8 cellular contexts compared by ENCODE assay signal in genomic region chr7:154744226-154744860, GRCh38.
DNase-seq lines count a peak whose midpoint lies in the region; ATAC-seq, FAIRE-seq and TF ChIP-seq lines count a peak whose summit lies in the region.

No MANE protein-coding gene starts in this region.

- H3K36me3 Mint-ChIP-seq in astrocyte (ENCODE audit: low read depth, unreplicated experiment): no peaks in the 10 kb centered on the region

- H3K9me3 Mint-ChIP-seq in astrocyte (ENCODE audit: unreplicated experiment): no peaks in the 10 kb centered on the region

- no peaks in the 10 kb centered on the region for H3K36me3 ChIP-seq in BJ (ENCODE audit: control insufficient read depth, insufficient read depth, low read length)
- H3K36me3 ChIP-seq in astrocyte (ENCODE audit: insufficient read depth, low read length): no peaks in the 10 kb centered on the region
- H3K36me3 ChIP-seq in upper lobe of right lung: no peaks in the 10 kb centered on the region

- no peaks in the 10 kb centered on the region for H3K79me2 ChIP-seq in astrocyte (ENCODE audit: insufficient read depth, low read length)

- H3K9ac ChIP-seq in astrocyte (ENCODE audit: low read length): no peak overlapping the region

- no peak overlapping the region for H3K4me3 ChIP-seq in BJ (ENCODE audit: low read depth, low read length)
- H3K4me3 ChIP-seq in astrocyte (ENCODE audit: insufficient read depth, low read depth, low read length): no peak overlapping the region
- H3K4me3 ChIP-seq in upper lobe of right lung: no peak overlapping the region

- peak; percentile 28; the same call in 1 of the 2 replicates for TF ChIP-seq CTCF in BJ (IDR thresholded peaks at IDR 0.05; ENCODE audit: insufficient read depth, low read depth, low read length)
- TF ChIP-seq CTCF in astrocyte (IDR thresholded peaks at IDR 0.05; ENCODE audit: insufficient read depth, low read depth, low read length): peak; percentile 65
- peak; percentile 67 for TF ChIP-seq CTCF in upper lobe of right lung (IDR thresholded peaks at IDR 0.05)

- peaks cover 11% of the 10 kb centered on the region for H3K4me1 Mint-ChIP-seq in astrocyte (ENCODE audit: low read depth, unreplicated experiment)

- DNase-seq in BJ (ENCODE audit: low read depth) (no peak), NCI-H1105 (lab: John Stamatoyannopoulos, UW) (peak; percentile 30), astrocyte (ENCODE audit: low read depth) (no peak), left lobe of liver (ENCODE audit: low spot score) (no peak), upper lobe of right lung (peak; percentile 73), NCI-H510A (lab: John Stamatoyannopoulos, UW) (no peak)

- no peaks in the 10 kb centered on the region for H3K27me3 ChIP-seq in BJ (ENCODE audit: control insufficient read depth, insufficient read depth, low read length)
- no peaks in the 10 kb centered on the region for H3K27me3 ChIP-seq in astrocyte (ENCODE audit: insufficient read depth, low read length)
- H3K27me3 ChIP-seq in upper lobe of right lung: no peaks in the 10 kb centered on the region

- intact Hi-C loops in upper lobe of right lung (cut with DNase I): no loop called here

- FAIRE-seq in astrocyte (lab: Jason Lieb, UNC): no peak

- no peaks in the 10 kb centered on the region for H3K9me3 ChIP-seq in astrocyte (ENCODE audit: insufficient read depth, low read depth, low read length)
- H3K9me3 ChIP-seq in upper lobe of right lung: no peaks in the 10 kb centered on the region

- no peak overlapping the region for H3K4me3 Mint-ChIP-seq in astrocyte (ENCODE audit: unreplicated experiment)

- peak; percentile 82 for ATAC-seq in GM18868 (IDR thresholded peaks at IDR 0.05; ENCODE audit: unreplicated experiment)
- ATAC-seq in left lobe of liver: peak; percentile 71
- ATAC-seq in upper lobe of right lung: peak; percentile 57
- ATAC-seq in GM19467 (IDR thresholded peaks at IDR 0.05; ENCODE audit: unreplicated experiment): no peak

- peaks cover 3% of the 10 kb centered on the region for H3K4me1 ChIP-seq in astrocyte (ENCODE audit: insufficient read depth, low read length)
- H3K4me1 ChIP-seq in upper lobe of right lung: no peaks in the 10 kb centered on the region

- CTCF ChIA-PET in BJ (lab: Yijun Ruan, JAX): no interaction called here

- H3K27ac Mint-ChIP-seq in astrocyte (ENCODE audit: unreplicated experiment): peak overlapping the region; percentile 15

- peaks cover 3% of the 10 kb centered on the region for H3K27me3 Mint-ChIP-seq in astrocyte (ENCODE audit: low read depth, unreplicated experiment)

- POLR2A ChIA-PET in BJ (lab: Charles Lee): no interaction called here

- H3K4me2 ChIP-seq in astrocyte (ENCODE audit: low read length): no peak overlapping the region

- no peaks in the 10 kb centered on the region for H4K20me1 ChIP-seq in astrocyte (ENCODE audit: insufficient read depth, low read length)

- no peak overlapping the region for H2AFZ ChIP-seq in astrocyte (ENCODE audit: low read depth, low read length)

- H3K27ac ChIP-seq in astrocyte (ENCODE audit: low read depth, low read length): no peak overlapping the region
- H3K27ac ChIP-seq in upper lobe of right lung: no peak overlapping the region

Comparison
In these comparisons a context has a peak if more than half of its experiments do, and no peak if none do; other contexts are left out.
1. DNase-seq: peak in NCI-H1105 (single experiment) and upper lobe of right lung (single experiment); none in BJ (single experiment), astrocyte (single experiment), left lobe of liver (single experiment) and NCI-H510A (single experiment).
2. Peak in every context shown above with its lines, with median percentiles within 50 percentile points of each other: CTCF ChIP-seq.